1 cellular context compared by ENCODE assay signal in the genomic region with DNA sequence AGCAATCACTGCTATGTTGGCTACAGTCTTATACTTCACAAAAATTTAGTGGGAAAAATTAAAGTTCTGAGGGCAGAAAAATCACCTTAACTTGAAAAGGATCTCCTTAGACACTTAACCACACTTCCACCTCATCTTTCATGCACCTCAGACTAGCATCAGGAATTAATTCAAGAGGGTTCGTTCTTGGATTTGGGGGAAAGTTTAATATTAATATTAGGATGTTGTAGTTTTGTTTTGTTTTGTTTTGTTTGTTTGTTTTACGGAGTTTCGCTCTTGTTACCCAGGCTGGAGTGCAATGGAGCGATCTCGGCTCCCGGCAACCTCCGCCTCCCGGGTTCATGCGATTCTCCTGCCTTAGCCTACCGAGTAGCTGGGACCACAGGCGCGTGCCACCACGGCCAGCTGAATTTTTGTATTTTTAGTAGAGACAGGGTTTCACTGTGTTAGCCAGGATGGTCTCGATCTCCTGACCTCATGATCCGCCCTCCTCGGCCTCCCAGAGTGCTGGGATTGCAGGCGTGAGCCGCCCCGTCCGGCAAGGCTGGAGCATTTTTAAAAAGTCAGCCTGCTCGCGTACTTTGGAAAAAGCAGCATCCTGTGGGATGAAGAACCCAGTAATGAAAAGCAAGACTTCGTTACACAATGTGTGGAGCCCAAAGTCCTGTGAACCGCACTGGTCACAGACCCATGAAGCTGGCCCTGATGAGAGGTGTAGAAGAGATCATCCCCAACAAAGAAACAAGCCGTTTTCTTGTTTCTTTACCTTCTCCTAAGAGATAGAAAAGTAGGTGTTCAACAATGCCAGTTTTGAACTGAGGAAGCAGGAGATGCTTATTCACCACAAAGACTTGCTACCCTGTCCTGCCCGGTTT.
TF ChIP-seq lines count a peak whose summit lies in the region.

No MANE protein-coding gene starts in this region.

TF ChIP-seq in K562, 482 proteins besides CTCF, POLR2A, EP300 and RAD21 (continued from another document and continues in another):
- TF ChIP-seq, protein P1, sequence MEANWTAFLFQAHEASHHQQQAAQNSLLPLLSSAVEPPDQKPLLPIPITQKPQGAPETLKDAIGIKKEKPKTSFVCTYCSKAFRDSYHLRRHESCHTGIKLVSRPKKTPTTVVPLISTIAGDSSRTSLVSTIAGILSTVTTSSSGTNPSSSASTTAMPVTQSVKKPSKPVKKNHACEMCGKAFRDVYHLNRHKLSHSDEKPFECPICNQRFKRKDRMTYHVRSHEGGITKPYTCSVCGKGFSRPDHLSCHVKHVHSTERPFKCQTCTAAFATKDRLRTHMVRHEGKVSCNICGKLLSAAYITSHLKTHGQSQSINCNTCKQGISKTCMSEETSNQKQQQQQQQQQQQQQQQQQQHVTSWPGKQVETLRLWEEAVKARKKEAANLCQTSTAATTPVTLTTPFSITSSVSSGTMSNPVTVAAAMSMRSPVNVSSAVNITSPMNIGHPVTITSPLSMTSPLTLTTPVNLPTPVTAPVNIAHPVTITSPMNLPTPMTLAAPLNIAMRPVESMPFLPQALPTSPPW (CRISPR knock-in tag; IDR thresholded peaks at IDR 0.05) = no peak
- TF ChIP-seq GTF2E2 (tag; IDR thresholded peaks at IDR 0.05) (no peak), ILF3 (IDR thresholded peaks at IDR 0.05; ENCODE audit: borderline replicate concordance) (peak; percentile 96), ZKSCAN8 (CRISPR knock-in tag; IDR thresholded peaks at IDR 0.05) (no peak), MED1 (CRISPR knock-in tag; IDR thresholded peaks at IDR 0.05; ENCODE audit: borderline replicate concordance) (no peak), CHD2 (IDR thresholded peaks at IDR 0.05; ENCODE audit: low read depth, low read length) (peak; percentile 33; the same call in 1 of the 2 replicates), PYGO2 (tag; IDR thresholded peaks at IDR 0.05) (0 out of 2 replicates have a peak, but pooled peaks have one; percentile 14), HDGF (IDR thresholded peaks at IDR 0.05) (no peak), ZNF717 (CRISPR knock-in tag; IDR thresholded peaks at IDR 0.05) (no peak; the same call in none of the 2 replicates), COPS2 (conservative IDR thresholded peaks at IDR 0.05) (no peak), PHB2 (IDR thresholded peaks at IDR 0.05; ENCODE audit: low read depth) (no peak), ZNF384 (IDR thresholded peaks at IDR 0.05; ENCODE audit: low read depth, low read length) (no peak), ESRRB (CRISPR knock-in tag; IDR thresholded peaks at IDR 0.05; ENCODE audit: borderline replicate concordance) (peak; percentile 97), KDM4B (IDR thresholded peaks at IDR 0.05; ENCODE audit: borderline replicate concordance in 2 of 2, low read depth in 1 of 2) (peak in 1 of 2 experiments; percentile 79; a peak in 1 of 4 replicates), ZNF77 (CRISPR knock-in tag; IDR thresholded peaks at IDR 0.05) (no peak), CHCHD3 (CRISPR knock-in tag; IDR thresholded peaks at IDR 0.05) (peak; percentile 97), HDAC1 (IDR thresholded peaks at IDR 0.05) (no peak)
- TF ChIP-seq, protein P2, sequence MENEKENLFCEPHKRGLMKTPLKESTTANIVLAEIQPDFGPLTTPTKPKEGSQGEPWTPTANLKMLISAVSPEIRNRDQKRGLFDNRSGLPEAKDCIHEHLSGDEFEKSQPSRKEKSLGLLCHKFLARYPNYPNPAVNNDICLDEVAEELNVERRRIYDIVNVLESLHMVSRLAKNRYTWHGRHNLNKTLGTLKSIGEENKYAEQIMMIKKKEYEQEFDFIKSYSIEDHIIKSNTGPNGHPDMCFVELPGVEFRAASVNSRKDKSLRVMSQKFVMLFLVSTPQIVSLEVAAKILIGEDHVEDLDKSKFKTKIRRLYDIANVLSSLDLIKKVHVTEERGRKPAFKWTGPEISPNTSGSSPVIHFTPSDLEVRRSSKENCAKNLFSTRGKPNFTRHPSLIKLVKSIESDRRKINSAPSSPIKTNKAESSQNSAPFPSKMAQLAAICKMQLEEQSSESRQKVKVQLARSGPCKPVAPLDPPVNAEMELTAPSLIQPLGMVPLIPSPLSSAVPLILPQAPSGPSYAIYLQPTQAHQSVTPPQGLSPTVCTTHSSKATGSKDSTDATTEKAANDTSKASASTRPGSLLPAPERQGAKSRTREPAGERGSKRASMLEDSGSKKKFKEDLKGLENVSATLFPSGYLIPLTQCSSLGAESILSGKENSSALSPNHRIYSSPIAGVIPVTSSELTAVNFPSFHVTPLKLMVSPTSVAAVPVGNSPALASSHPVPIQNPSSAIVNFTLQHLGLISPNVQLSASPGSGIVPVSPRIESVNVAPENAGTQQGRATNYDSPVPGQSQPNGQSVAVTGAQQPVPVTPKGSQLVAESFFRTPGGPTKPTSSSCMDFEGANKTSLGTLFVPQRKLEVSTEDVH (IDR thresholded peaks at IDR 0.05; ENCODE audit: low read depth, partially characterized antibody) = no peak
- TF ChIP-seq, protein P3, sequence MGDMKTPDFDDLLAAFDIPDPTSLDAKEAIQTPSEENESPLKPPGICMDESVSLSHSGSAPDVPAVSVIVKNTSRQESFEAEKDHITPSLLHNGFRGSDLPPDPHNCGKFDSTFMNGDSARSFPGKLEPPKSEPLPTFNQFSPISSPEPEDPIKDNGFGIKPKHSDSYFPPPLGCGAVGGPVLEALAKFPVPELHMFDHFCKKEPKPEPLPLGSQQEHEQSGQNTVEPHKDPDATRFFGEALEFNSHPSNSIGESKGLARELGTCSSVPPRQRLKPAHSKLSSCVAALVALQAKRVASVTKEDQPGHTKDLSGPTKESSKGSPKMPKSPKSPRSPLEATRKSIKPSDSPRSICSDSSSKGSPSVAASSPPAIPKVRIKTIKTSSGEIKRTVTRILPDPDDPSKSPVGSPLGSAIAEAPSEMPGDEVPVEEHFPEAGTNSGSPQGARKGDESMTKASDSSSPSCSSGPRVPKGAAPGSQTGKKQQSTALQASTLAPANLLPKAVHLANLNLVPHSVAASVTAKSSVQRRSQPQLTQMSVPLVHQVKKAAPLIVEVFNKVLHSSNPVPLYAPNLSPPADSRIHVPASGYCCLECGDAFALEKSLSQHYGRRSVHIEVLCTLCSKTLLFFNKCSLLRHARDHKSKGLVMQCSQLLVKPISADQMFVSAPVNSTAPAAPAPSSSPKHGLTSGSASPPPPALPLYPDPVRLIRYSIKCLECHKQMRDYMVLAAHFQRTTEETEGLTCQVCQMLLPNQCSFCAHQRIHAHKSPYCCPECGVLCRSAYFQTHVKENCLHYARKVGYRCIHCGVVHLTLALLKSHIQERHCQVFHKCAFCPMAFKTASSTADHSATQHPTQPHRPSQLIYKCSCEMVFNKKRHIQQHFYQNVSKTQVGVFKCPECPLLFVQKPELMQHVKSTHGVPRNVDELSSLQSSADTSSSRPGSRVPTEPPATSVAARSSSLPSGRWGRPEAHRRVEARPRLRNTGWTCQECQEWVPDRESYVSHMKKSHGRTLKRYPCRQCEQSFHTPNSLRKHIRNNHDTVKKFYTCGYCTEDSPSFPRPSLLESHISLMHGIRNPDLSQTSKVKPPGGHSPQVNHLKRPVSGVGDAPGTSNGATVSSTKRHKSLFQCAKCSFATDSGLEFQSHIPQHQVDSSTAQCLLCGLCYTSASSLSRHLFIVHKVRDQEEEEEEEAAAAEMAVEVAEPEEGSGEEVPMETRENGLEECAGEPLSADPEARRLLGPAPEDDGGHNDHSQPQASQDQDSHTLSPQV (IDR thresholded peaks at IDR 0.05) = no peak
- TF ChIP-seq, protein P4, sequence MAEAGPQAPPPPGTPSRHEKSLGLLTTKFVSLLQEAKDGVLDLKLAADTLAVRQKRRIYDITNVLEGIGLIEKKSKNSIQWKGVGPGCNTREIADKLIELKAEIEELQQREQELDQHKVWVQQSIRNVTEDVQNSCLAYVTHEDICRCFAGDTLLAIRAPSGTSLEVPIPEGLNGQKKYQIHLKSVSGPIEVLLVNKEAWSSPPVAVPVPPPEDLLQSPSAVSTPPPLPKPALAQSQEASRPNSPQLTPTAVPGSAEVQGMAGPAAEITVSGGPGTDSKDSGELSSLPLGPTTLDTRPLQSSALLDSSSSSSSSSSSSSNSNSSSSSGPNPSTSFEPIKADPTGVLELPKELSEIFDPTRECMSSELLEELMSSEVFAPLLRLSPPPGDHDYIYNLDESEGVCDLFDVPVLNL (CRISPR knock-in tag; IDR thresholded peaks at IDR 0.05; ENCODE audit: low read depth) = no peak
- TF ChIP-seq, protein P5, sequence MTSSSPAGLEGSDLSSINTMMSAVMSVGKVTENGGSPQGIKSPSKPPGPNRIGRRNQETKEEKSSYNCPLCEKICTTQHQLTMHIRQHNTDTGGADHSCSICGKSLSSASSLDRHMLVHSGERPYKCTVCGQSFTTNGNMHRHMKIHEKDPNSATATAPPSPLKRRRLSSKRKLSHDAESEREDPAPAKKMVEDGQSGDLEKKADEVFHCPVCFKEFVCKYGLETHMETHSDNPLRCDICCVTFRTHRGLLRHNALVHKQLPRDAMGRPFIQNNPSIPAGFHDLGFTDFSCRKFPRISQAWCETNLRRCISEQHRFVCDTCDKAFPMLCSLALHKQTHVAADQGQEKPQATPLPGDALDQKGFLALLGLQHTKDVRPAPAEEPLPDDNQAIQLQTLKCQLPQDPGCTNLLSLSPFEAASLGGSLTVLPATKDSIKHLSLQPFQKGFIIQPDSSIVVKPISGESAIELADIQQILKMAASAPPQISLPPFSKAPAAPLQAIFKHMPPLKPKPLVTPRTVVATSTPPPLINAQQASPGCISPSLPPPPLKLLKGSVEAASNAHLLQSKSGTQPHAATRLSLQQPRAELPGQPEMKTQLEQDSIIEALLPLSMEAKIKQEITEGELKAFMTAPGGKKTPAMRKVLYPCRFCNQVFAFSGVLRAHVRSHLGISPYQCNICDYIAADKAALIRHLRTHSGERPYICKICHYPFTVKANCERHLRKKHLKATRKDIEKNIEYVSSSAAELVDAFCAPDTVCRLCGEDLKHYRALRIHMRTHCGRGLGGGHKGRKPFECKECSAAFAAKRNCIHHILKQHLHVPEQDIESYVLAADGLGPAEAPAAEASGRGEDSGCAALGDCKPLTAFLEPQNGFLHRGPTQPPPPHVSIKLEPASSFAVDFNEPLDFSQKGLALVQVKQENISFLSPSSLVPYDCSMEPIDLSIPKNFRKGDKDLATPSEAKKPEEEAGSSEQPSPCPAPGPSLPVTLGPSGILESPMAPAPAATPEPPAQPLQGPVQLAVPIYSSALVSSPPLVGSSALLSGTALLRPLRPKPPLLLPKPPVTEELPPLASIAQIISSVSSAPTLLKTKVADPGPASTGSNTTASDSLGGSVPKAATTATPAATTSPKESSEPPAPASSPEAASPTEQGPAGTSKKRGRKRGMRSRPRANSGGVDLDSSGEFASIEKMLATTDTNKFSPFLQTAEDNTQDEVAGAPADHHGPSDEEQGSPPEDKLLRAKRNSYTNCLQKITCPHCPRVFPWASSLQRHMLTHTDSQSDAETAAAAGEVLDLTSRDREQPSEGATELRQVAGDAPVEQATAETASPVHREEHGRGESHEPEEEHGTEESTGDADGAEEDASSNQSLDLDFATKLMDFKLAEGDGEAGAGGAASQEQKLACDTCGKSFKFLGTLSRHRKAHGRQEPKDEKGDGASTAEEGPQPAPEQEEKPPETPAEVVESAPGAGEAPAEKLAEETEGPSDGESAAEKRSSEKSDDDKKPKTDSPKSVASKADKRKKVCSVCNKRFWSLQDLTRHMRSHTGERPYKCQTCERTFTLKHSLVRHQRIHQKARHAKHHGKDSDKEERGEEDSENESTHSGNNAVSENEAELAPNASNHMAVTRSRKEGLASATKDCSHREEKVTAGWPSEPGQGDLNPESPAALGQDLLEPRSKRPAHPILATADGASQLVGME (CRISPR knock-in tag; IDR thresholded peaks at IDR 0.05) = no peak
- TF ChIP-seq, protein P6, sequence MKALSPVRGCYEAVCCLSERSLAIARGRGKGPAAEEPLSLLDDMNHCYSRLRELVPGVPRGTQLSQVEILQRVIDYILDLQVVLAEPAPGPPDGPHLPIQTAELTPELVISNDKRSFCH (CRISPR knock-in tag; IDR thresholded peaks at IDR 0.05) = no peak
- TF ChIP-seq, protein P6 (tag; IDR thresholded peaks at IDR 0.05) = no peak
- TF ChIP-seq, protein P7, sequence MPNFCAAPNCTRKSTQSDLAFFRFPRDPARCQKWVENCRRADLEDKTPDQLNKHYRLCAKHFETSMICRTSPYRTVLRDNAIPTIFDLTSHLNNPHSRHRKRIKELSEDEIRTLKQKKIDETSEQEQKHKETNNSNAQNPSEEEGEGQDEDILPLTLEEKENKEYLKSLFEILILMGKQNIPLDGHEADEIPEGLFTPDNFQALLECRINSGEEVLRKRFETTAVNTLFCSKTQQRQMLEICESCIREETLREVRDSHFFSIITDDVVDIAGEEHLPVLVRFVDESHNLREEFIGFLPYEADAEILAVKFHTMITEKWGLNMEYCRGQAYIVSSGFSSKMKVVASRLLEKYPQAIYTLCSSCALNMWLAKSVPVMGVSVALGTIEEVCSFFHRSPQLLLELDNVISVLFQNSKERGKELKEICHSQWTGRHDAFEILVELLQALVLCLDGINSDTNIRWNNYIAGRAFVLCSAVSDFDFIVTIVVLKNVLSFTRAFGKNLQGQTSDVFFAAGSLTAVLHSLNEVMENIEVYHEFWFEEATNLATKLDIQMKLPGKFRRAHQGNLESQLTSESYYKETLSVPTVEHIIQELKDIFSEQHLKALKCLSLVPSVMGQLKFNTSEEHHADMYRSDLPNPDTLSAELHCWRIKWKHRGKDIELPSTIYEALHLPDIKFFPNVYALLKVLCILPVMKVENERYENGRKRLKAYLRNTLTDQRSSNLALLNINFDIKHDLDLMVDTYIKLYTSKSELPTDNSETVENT (CRISPR knock-in tag; IDR thresholded peaks at IDR 0.05) = peak; percentile 80
